ENCODE assay signal across 15 cellular contexts in the genomic region with DNA sequence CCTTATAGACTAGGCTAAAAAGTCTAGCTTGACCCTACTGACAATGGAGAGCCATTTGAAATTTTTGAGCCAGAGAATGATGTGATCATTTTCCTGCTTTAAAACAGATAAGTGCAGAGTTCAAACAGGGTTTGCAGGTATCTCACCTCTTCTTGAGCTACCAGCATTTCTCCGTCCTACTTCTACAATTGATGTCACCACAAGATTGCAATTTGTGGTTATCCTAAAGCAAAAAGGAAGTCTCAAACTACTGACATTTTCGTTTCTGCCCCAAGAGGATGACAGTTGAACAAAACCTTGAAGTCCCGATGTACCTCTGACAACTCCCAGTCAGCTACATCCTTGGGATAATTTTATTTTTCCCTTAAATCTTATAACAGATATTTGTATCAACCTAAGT.
DNase-seq lines count a peak whose midpoint lies in the region; ATAC-seq and TF ChIP-seq lines count a peak whose summit lies in the region.
"Had no signal": no experiment of that assay in that cellular context is flagged by ENCODE, and none has a peak within 500 bp of the region (broad histone marks: within the 10 kb centered on the region; RNA-seq: fewer than 3 reads in every experiment).

No MANE protein-coding gene starts in this region.

- H3K9ac ChIP-seq in GM23248: no peak overlapping the region

- H2AFZ ChIP-seq in GM23248: no peak overlapping the region

- CTCF ChIA-PET in CD8-positive, alpha-beta T cell (lab: Charles Lee): interaction anchor here (1.0 kb wide), 1 partner anchor 84 kb away, joined by 4 read pairs; no protein-coding TSS in a partner anchor

- H3K36me3 ChIP-seq in CD8-positive, alpha-beta T cell (ENCODE audit: insufficient read depth, low read length): no peaks in the 10 kb centered on the region
- H3K36me3 ChIP-seq in GM23248 (ENCODE audit: low read depth): no peaks in the 10 kb centered on the region
- H3K36me3 ChIP-seq: BE2C, gastrocnemius medialis had no signal

- peaks cover 13% of the 10 kb centered on the region; the same call in 1 of the 2 replicates for H3F3A ChIP-seq in GM23248 (ENCODE audit: insufficient read depth)

- ATAC-seq in CD8-positive, alpha-beta T cell: peak; percentile 66
- ATAC-seq in GM21447 (IDR thresholded peaks at IDR 0.05; ENCODE audit: unreplicated experiment): peak; percentile 64
- no peak for ATAC-seq in activated CD4-positive, CD25-positive, alpha-beta regulatory T cell treated with anti-CD3 and anti-CD28 coated beads, Interleukin-2, amount 50 U/mL, for 24 hours
- ATAC-seq: gastrocnemius medialis had no signal

- no peaks in the 10 kb centered on the region for H3K27me3 Mint-ChIP-seq in CD8-positive, alpha-beta T cell (ENCODE audit: low read depth)
- no peaks in the 10 kb centered on the region for H3K27me3 Mint-ChIP-seq in mesothelial cell of epicardium (ENCODE audit: low read depth)

- intact Hi-C loops in CD8-positive, alpha-beta T cell (cut with DNase I, micrococcal nuclease): loop anchor here (5.0 kb wide), 2 partner anchors 71 to 84 kb away; no protein-coding TSS in a partner anchor

- no peak for TF ChIP-seq CTCF in CD8-positive, alpha-beta T cell (IDR thresholded peaks at IDR 0.05)
- TF ChIP-seq CTCF in mesothelial cell of epicardium (IDR thresholded peaks at IDR 0.05; ENCODE audit: unreplicated experiment): no peak

- H3K79me2 ChIP-seq in GM23248 (ENCODE audit: insufficient read depth): no peaks in the 10 kb centered on the region

- H3K4me3 ChIP-seq in CD8-positive, alpha-beta T cell (ENCODE audit: low read depth, low read length): no peak overlapping the region
- H3K4me3 ChIP-seq in GM23248: no peak overlapping the region
- H3K4me3 ChIP-seq: gastrocnemius medialis had no signal

- WGBS in GM23248 (ENCODE audit: low coverage in 1 of 2, low lambda C conversion rate in 2 of 2, missing lambda C conversion rate in 2 of 2), 2 experiments: 82 to 84% methylated on average over 3 of the region's 3 CpGs

- no peak for DNase-seq in CD8-positive, alpha-beta T cell
- DNase-seq in NOMO-1 treated with dmso at 0.1 percent for 144 hours (lab: John Stamatoyannopoulos, UW; ENCODE audit: unreplicated experiment) (peak; percentile 39), mesothelial cell of epicardium (ENCODE audit: low spot score in 2 of 2, unreplicated experiment in 2 of 2) (no peak), GM23248 (no peak), NCI-H2196 (lab: John Stamatoyannopoulos, UW; ENCODE audit: unreplicated experiment) (no peak), COLO668 (lab: John Stamatoyannopoulos, UW; ENCODE audit: unreplicated experiment) (no peak)
- DNase-seq: activated CD4-positive, alpha-beta T cell treated with anti-CD3 and anti-CD28 coated beads for 48 hours; activated effector memory CD4-positive, alpha-beta T cell treated with Interleukin-2 at 50 U/mL for 16 hours; BE2C; gastrocnemius medialis; stimulated activated CD4-positive, alpha-beta T cell treated with anti-CD3 and anti-CD28 coated beads, Interleukin-4, amount 100 ng/mL, for 1 hour; stimulated activated naive CD4-positive, alpha-beta T cell treated with Interleukin-2 at 50 U/mL for 16 hours; SW 1271 had no signal

- H3K9me3 Mint-ChIP-seq in CD8-positive, alpha-beta T cell: peaks cover 3% of the 10 kb centered on the region
- peaks cover 11% of the 10 kb centered on the region for H3K9me3 Mint-ChIP-seq in mesothelial cell of epicardium

- H4K20me1 ChIP-seq in GM23248 (ENCODE audit: insufficient read depth): no peaks in the 10 kb centered on the region

- no peaks in the 10 kb centered on the region for H3K9me3 ChIP-seq in CD8-positive, alpha-beta T cell (ENCODE audit: low read length)
- no peaks in the 10 kb centered on the region for H3K9me3 ChIP-seq in GM23248 (ENCODE audit: low read depth)
- H3K9me3 ChIP-seq: BE2C, gastrocnemius medialis had no signal

- no peaks in the 10 kb centered on the region for H3K9me2 ChIP-seq in GM23248 (ENCODE audit: insufficient read depth)

- H3K27me3 ChIP-seq in CD8-positive, alpha-beta T cell (ENCODE audit: insufficient read depth, low read length): no peaks in the 10 kb centered on the region
- H3K27me3 ChIP-seq in GM23248 (replicated peaks; ENCODE audit: insufficient read depth): no peaks in the 10 kb centered on the region
- H3K27me3 ChIP-seq: BE2C, gastrocnemius medialis had no signal

- POLR2A ChIA-PET in CD8-positive, alpha-beta T cell (lab: Charles Lee): interaction anchor here (1.2 to 1.9 kb wide), 2 partner anchors 78 to 100 kb away, joined by 4 to 5 read pairs; no protein-coding TSS in a partner anchor

- no peak overlapping the region for H3K27ac ChIP-seq in CD8-positive, alpha-beta T cell (ENCODE audit: low read depth, low read length)
- H3K27ac ChIP-seq in GM23248: no peak overlapping the region
- H3K27ac ChIP-seq: gastrocnemius medialis had no signal

- H3K4me2 ChIP-seq in GM23248 (ENCODE audit: unreplicated experiment): no peak overlapping the region

- H3K4me1 ChIP-seq in CD8-positive, alpha-beta T cell (ENCODE audit: insufficient read depth, low read length): peaks cover 45% of the 10 kb centered on the region
- H3K4me1 ChIP-seq in GM23248 (ENCODE audit: insufficient read depth): peaks cover 23% of the 10 kb centered on the region
- H3K4me1 ChIP-seq: gastrocnemius medialis had no signal

- H3K4me3 Mint-ChIP-seq in CD8-positive, alpha-beta T cell: peak overlapping the region; percentile 24
- no peak overlapping the region for H3K4me3 Mint-ChIP-seq in mesothelial cell of epicardium

- H3K36me3 Mint-ChIP-seq in CD8-positive, alpha-beta T cell: no peaks in the 10 kb centered on the region
- peaks cover 3% of the 10 kb centered on the region for H3K36me3 Mint-ChIP-seq in mesothelial cell of epicardium

- peak overlapping the region; percentile 58 for H3K27ac Mint-ChIP-seq in CD8-positive, alpha-beta T cell
- peak overlapping the region; percentile 15 for H3K27ac Mint-ChIP-seq in mesothelial cell of epicardium

- peaks cover 54% of the 10 kb centered on the region for H3K4me1 Mint-ChIP-seq in CD8-positive, alpha-beta T cell (ENCODE audit: low read depth)
- peaks cover 25% of the 10 kb centered on the region for H3K4me1 Mint-ChIP-seq in mesothelial cell of epicardium

- in situ Hi-C loops in GM23248 (cut with MboI): no loop called here

Comparison
In these comparisons a context has a peak if more than half of its experiments do, and no peak if none do; other contexts are left out.
1. ATAC-seq: peak in CD8-positive, alpha-beta T cell (single experiment) and GM21447 (single experiment); none in activated CD4-positive, CD25-positive, alpha-beta regulatory T cell treated with anti-CD3 and anti-CD28 coated beads, Interleukin-2, amount 50 U/mL, for 24 hours (0 of 2).